In the genomic region with DNA sequence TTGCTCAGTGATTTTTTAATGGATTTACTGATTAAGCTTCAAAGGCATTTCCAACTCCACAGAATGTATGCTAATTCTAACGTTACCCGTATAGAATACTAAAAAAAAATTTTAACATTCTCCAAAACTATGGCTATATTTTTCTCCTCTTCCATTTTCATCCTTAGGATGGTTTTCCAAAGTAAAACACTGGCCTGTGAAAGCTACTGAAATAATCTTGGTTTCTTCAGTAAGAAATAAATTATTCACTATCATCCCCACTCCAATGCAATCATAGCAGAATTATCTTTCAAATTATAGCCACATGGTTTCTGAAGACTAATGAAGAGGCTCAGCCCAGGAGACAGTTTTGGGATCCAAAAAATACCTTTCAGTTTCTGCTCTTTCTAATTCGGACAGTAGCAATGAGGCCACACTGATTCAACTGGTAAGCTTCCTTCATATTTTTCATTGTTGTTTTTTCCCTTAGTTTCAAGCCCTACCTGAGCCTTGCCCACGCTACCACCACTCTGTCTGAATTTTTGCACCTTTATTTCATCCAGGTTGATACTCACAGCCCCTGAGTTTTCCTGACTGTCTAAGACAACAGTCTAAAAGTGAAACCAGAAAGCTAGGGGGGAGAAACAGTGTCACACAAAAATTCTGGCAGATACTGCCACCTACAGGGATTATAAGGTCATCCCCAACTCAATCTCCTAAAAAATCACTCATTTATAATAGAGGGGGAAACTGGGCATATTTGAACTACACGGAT, we compare ENCODE assay signal across 8 cellular contexts.
DNase-seq lines count a peak whose midpoint lies in the region; ATAC-seq, FAIRE-seq and TF ChIP-seq lines count a peak whose summit lies in the region.

No MANE protein-coding gene starts in this region.

- peak overlapping the region; percentile 58 for H3K4me3 Mint-ChIP-seq in activated naive CD4-positive, alpha-beta T cell treated with anti-CD3 and anti-CD28 coated beads, Interleukin-2, amount 50 U/mL, for 24 hours
- no peak overlapping the region for H3K4me3 Mint-ChIP-seq in activated naive CD4-positive, alpha-beta T cell treated with anti-CD3 and anti-CD28 coated beads for 36 hours

- no peaks in the 10 kb centered on the region for H4K20me1 ChIP-seq in OCI-LY3 (ENCODE audit: insufficient read depth, low read length)

- peaks cover 6% of the 10 kb centered on the region for H3K4me1 Mint-ChIP-seq in activated naive CD4-positive, alpha-beta T cell treated with anti-CD3 and anti-CD28 coated beads, Interleukin-2, amount 50 U/mL, for 24 hours
- H3K4me1 Mint-ChIP-seq in activated naive CD4-positive, alpha-beta T cell treated with anti-CD3 and anti-CD28 coated beads for 36 hours (ENCODE audit: low read depth), result peaks cover 5% of the 10 kb centered on the region

- peak overlapping the region; percentile 71 for H3K9ac ChIP-seq in OCI-LY3 (ENCODE audit: low read length)

- H3K27ac ChIP-seq in OCI-LY3 (ENCODE audit: low read length) (no peak overlapping the region), left lung (no peak overlapping the region), thyroid gland (peak overlapping the region in 1 of 3 donors; percentile 47)

- H3K4me2 ChIP-seq in OCI-LY3 (ENCODE audit: low read length), result peak overlapping the region; percentile 100

- intact Hi-C loops in activated naive CD4-positive, alpha-beta T cell treated with anti-CD3 and anti-CD28 coated beads for 36 hours (cut with micrococcal nuclease), result loop anchor here (1.0 to 5.0 kb wide), 5 partner anchors 258 to 1542 kb away; no protein-coding TSS in a partner anchor
- intact Hi-C loops in left lung (cut with DNase I) (no loop called here), thyroid gland (cut with DNase I) (no loop called here)

- no peaks in the 10 kb centered on the region for H3K27me3 Mint-ChIP-seq in activated naive CD4-positive, alpha-beta T cell treated with anti-CD3 and anti-CD28 coated beads, Interleukin-2, amount 50 U/mL, for 24 hours
- H3K27me3 Mint-ChIP-seq in activated naive CD4-positive, alpha-beta T cell treated with anti-CD3 and anti-CD28 coated beads for 36 hours (ENCODE audit: low read depth), result no peaks in the 10 kb centered on the region

- in situ Hi-C loops in KBM-7 (cut with MboI; ENCODE audit: low pct_unique_long_range_greater_than_20kb, low sequenced_read_pairs), result no loop called here

- no peaks in the 10 kb centered on the region for H3K9me3 Mint-ChIP-seq in activated naive CD4-positive, alpha-beta T cell treated with anti-CD3 and anti-CD28 coated beads, Interleukin-2, amount 50 U/mL, for 24 hours
- H3K9me3 Mint-ChIP-seq in activated naive CD4-positive, alpha-beta T cell treated with anti-CD3 and anti-CD28 coated beads for 36 hours, result no peaks in the 10 kb centered on the region

- DNase-seq in activated naive CD4-positive, alpha-beta T cell treated with anti-CD3 and anti-CD28 coated beads for 36 hours, result no peak
- peak; percentile 60 for DNase-seq in H4 (ENCODE audit: low spot score)
- peak; percentile 61 for DNase-seq in KBM-7
- peak; percentile 43 for DNase-seq in bronchial epithelial cell (ENCODE audit: low read depth)
- no peak for DNase-seq in left lung
- DNase-seq in thyroid gland, result peak in 1 of 2 donors; percentile 10

- FAIRE-seq in bronchial epithelial cell (lab: Jason Lieb, UNC), result no peak

- H3K4me1 ChIP-seq in OCI-LY3 (ENCODE audit: low read length), result peaks cover 5% of the 10 kb centered on the region; the same call in 1 of the 2 replicates
- H3K4me1 ChIP-seq in left lung, result no peaks in the 10 kb centered on the region
- H3K4me1 ChIP-seq in thyroid gland, result no peaks in the 10 kb centered on the region

- no peak overlapping the region for H3K27ac Mint-ChIP-seq in activated naive CD4-positive, alpha-beta T cell treated with anti-CD3 and anti-CD28 coated beads, Interleukin-2, amount 50 U/mL, for 24 hours
- H3K27ac Mint-ChIP-seq in activated naive CD4-positive, alpha-beta T cell treated with anti-CD3 and anti-CD28 coated beads for 36 hours, result no peak overlapping the region

- no peaks in the 10 kb centered on the region for H3K9me3 ChIP-seq in OCI-LY3 (ENCODE audit: insufficient read depth, low read length)
- H3K9me3 ChIP-seq in left lung, result no peaks in the 10 kb centered on the region
- no peaks in the 10 kb centered on the region for H3K9me3 ChIP-seq in thyroid gland

- CTCF ChIA-PET in activated naive CD4-positive, alpha-beta T cell treated with anti-CD3 and anti-CD28 coated beads for 36 hours (lab: Charles Lee), result interaction anchor here (0.6 to 1.6 kb wide), 5 partner anchors 24 to 1196 kb away, joined by 3 to 4 read pairs (median 3); no protein-coding TSS in a partner anchor

- TF ChIP-seq CTCF in OCI-LY3 (IDR thresholded peaks at IDR 0.05; ENCODE audit: low read depth, low read length) (peak; percentile 75), bronchial epithelial cell (IDR thresholded peaks at IDR 0.05; ENCODE audit: insufficient read depth, low read length, severe bottlenecking) (peak; percentile 60), left lung (IDR thresholded peaks at IDR 0.05) (peak; percentile 34 to 46), thyroid gland (IDR thresholded peaks at IDR 0.05) (peak in 5 of 6 experiments; percentile 22 to 77 (median 65))

- H2AFZ ChIP-seq in OCI-LY3 (ENCODE audit: low read depth, low read length), result peak overlapping the region; percentile 100

- H3K36me3 ChIP-seq in OCI-LY3 (replicated peaks; ENCODE audit: low read depth, low read length), result no peaks in the 10 kb centered on the region
- H3K36me3 ChIP-seq in bronchial epithelial cell (ENCODE audit: control insufficient read depth, insufficient read depth, low read length), result no peaks in the 10 kb centered on the region
- H3K36me3 ChIP-seq in left lung, result no peaks in the 10 kb centered on the region
- H3K36me3 ChIP-seq in thyroid gland, result no peaks in the 10 kb centered on the region

- no peaks in the 10 kb centered on the region for H3K79me2 ChIP-seq in OCI-LY3 (ENCODE audit: low read length)

- peak overlapping the region; percentile 81 for H3K4me3 ChIP-seq in OCI-LY3 (ENCODE audit: low read length)
- peak overlapping the region; percentile 4 for H3K4me3 ChIP-seq in bronchial epithelial cell (ENCODE audit: low read depth, low read length)
- no peak overlapping the region for H3K4me3 ChIP-seq in left lung
- peak overlapping the region in 1 of 3 donors; percentile 43 for H3K4me3 ChIP-seq in thyroid gland (replicated peaks in 1 of 3)

- peak; percentile 96 for ATAC-seq in left lung

- H3K27me3 ChIP-seq in OCI-LY3 (ENCODE audit: low read depth, low read length), result no peaks in the 10 kb centered on the region
- no peaks in the 10 kb centered on the region for H3K27me3 ChIP-seq in bronchial epithelial cell (ENCODE audit: control insufficient read depth, insufficient read depth, low read length)
- no peaks in the 10 kb centered on the region for H3K27me3 ChIP-seq in left lung
- no peaks in the 10 kb centered on the region for H3K27me3 ChIP-seq in thyroid gland

- WGBS in thyroid gland, 2 donors, result 24 to 26% methylated on average over 5 of the region's 5 CpGs

- H3K36me3 Mint-ChIP-seq in activated naive CD4-positive, alpha-beta T cell treated with anti-CD3 and anti-CD28 coated beads, Interleukin-2, amount 50 U/mL, for 24 hours, result no peaks in the 10 kb centered on the region
- no peaks in the 10 kb centered on the region for H3K36me3 Mint-ChIP-seq in activated naive CD4-positive, alpha-beta T cell treated with anti-CD3 and anti-CD28 coated beads for 36 hours (ENCODE audit: low read depth)

- TF ChIP-seq POLR2A in thyroid gland (IDR thresholded peaks at IDR 0.05), result no peak

Comparison
In these comparisons a context has a peak if more than half of its experiments do, and no peak if none do; other contexts are left out.
1. DNase-seq: peak in H4 (single experiment), KBM-7 (single experiment) and bronchial epithelial cell (single experiment); none in activated naive CD4-positive, alpha-beta T cell treated with anti-CD3 and anti-CD28 coated beads for 36 hours (single experiment) and left lung (0 of 2).
2. H3K4me3 ChIP-seq: peak in OCI-LY3 (single experiment) and bronchial epithelial cell (single experiment); none in left lung (0 of 2).
3. Peak in every context shown above with its lines, with median percentiles within 50 percentile points of each other: CTCF ChIP-seq.